ENCODE assay signal across 8 cellular contexts in genomic region chr19:6587093-6587820, GRCh38. TPM values are rescaled to one million over a fixed set of nuclear protein-coding genes. Genes with fewer than 3 reads are reported as not detected.
DNase-seq lines count a peak whose midpoint lies in the region; ATAC-seq and TF ChIP-seq lines count a peak whose summit lies in the region.

No MANE protein-coding gene starts in this region.

- no peak overlapping the region for H4K5ac ChIP-seq in IMR-90 (ENCODE audit: low read depth, low read length)

- H2BK120ac ChIP-seq in IMR-90 (ENCODE audit: low read depth, low read length): no peak overlapping the region

- no peak overlapping the region for H4K8ac ChIP-seq in IMR-90 (ENCODE audit: low read depth in 2 of 2, low read length in 2 of 2)

- H4K91ac ChIP-seq in IMR-90 (ENCODE audit: insufficient read depth, low read depth, low read length): no peak overlapping the region

- peaks cover 25% of the 10 kb centered on the region for H3K36me3 ChIP-seq in GM06990 (ENCODE audit: control insufficient read depth, insufficient read depth, low read length)
- no peaks in the 10 kb centered on the region for H3K36me3 ChIP-seq in IMR-90 (ENCODE audit: control insufficient read depth, insufficient read depth, low read length)

- TF ChIP-seq RAD21 in IMR-90 (IDR thresholded peaks at IDR 0.05; ENCODE audit: low read length): no peak

- peaks cover 36 to 66% (median 55%) of the 10 kb centered on the region in 5 donors for H3K27me3 Mint-ChIP-seq in naive thymus-derived CD8-positive, alpha-beta T cell

- H3K79me1 ChIP-seq in IMR-90 (ENCODE audit: low read depth in 1 of 2, low read length in 2 of 2): no peaks in the 10 kb centered on the region

- no peaks in the 10 kb centered on the region for H3K4me1 ChIP-seq in IMR-90 (ENCODE audit: control insufficient read depth, insufficient read depth, low read length)

- BruUV-seq in IMR-90 (replicated peaks; lab: Mats Ljungman, UMichigan): no TSS peak

- 1% methylated on average over 20 of the region's 27 CpGs; no CpG with 5 or more reads in 1 of the 2 experiments for WGBS in IMR-90 (ENCODE audit: extremely low coverage in 2 of 2, insufficient read length in 1 of 2), 2 experiments

- intact Hi-C loops in IMR-90 (cut with micrococcal nuclease): no loop called here

- no peaks in the 10 kb centered on the region for H3K9me1 ChIP-seq in IMR-90 (ENCODE audit: insufficient read depth, low read length)

- peak overlapping the region; percentile 45 for H3K4me2 ChIP-seq in IMR-90 (ENCODE audit: low read depth, low read length)

- H3K27ac Mint-ChIP-seq in naive thymus-derived CD8-positive, alpha-beta T cell: peak overlapping the region in 1 of 10 donors; percentile 72

- in situ Hi-C loops in IMR-90 (cut with MboI; ENCODE audit: low sequenced_read_pairs): no loop called here

- no peak for TF ChIP-seq POLR2A in IMR-90 (IDR thresholded peaks at IDR 0.05; ENCODE audit: low read depth, low read length)

- no peak for TF ChIP-seq CTCF in GM06990 (IDR thresholded peaks at IDR 0.05; ENCODE audit: insufficient read depth, low read length, poor library complexity, severe bottlenecking)
- TF ChIP-seq CTCF in IMR-90 (conservative IDR thresholded peaks at IDR 0.05; ENCODE audit: low read depth, low read length): no peak

- POLR2A ChIA-PET in IMR-90 (lab: Charles Lee; ENCODE audit: unreplicated experiment): no interaction called here
- POLR2A ChIA-PET in naive thymus-derived CD8-positive, alpha-beta T cell (lab: Charles Lee): interaction anchor here (0.5 to 1.1 kb wide), 2 partner anchors 35 to 1064 kb away, joined by 3 to 4 read pairs; no protein-coding TSS in a partner anchor

- H2AFZ ChIP-seq in IMR-90 (replicated peaks; ENCODE audit: low read length, poor library complexity): peak overlapping the region; percentile 18

- no peak overlapping the region for H2BK5ac ChIP-seq in IMR-90 (ENCODE audit: low read depth, low read length, poor library complexity, severe bottlenecking)

- no peak overlapping the region for H2BK20ac ChIP-seq in IMR-90 (ENCODE audit: low read depth, low read length)

- no peak overlapping the region for H2AK5ac ChIP-seq in IMR-90 (ENCODE audit: low read depth, low read length)

- peaks cover 34 to 53% (median 47%) of the 10 kb centered on the region in 4 donors for H3K4me1 Mint-ChIP-seq in naive thymus-derived CD8-positive, alpha-beta T cell

- CTCF ChIA-PET in IMR-90 (lab: Yijun Ruan, JAX): no interaction called here

- H4K20me1 ChIP-seq in IMR-90 (ENCODE audit: insufficient read depth, low read length): no peaks in the 10 kb centered on the region

- H3K4me3 Mint-ChIP-seq in naive thymus-derived CD8-positive, alpha-beta T cell: peak overlapping the region; percentile 16 to 88 (median 80)

- no peak for DNase-seq in GM06990 (ENCODE audit: extremely low read depth, insufficient read length)
- no peak for DNase-seq in IMR-90
- DNase-seq in astrocyte of the hippocampus (ENCODE audit: low read depth, low spot score): peak; percentile 21
- DNase-seq in naive thymus-derived CD8-positive, alpha-beta T cell: peak in 3 of 10 donors; percentile 9 to 12 (median 11)
- DNase-seq in NCI-H2227 (lab: John Stamatoyannopoulos, UW; ENCODE audit: unreplicated experiment): no peak
- no peak for DNase-seq in effector CD8-positive, alpha-beta T cell (lab: John Stamatoyannopoulos, UW)
- DNase-seq in DMS 273 (lab: John Stamatoyannopoulos, UW; ENCODE audit: unreplicated experiment): no peak

- H3K27me3 ChIP-seq in GM06990 (replicated peaks; ENCODE audit: control insufficient read depth, insufficient read depth, low read length) (no peaks in the 10 kb centered on the region), IMR-90 (ENCODE audit: control insufficient read depth, insufficient read depth, low read length) (peaks cover 23% of the 10 kb centered on the region)

- H3K23ac ChIP-seq in IMR-90 (ENCODE audit: low read depth, low read length): no peak overlapping the region

- dilution Hi-C loops in IMR-90 (cut with HindIII; ENCODE audit: low sequenced_read_pairs, unreplicated experiment): no loop called here

- no peaks in the 10 kb centered on the region for H3K9me3 ChIP-seq in IMR-90 (ENCODE audit: control insufficient read depth, insufficient read depth, low read length)

- no peak overlapping the region for H3K9ac ChIP-seq in IMR-90 (ENCODE audit: low read depth, low read length)

- H3K9me3 Mint-ChIP-seq in naive thymus-derived CD8-positive, alpha-beta T cell: no peaks in the 10 kb centered on the region

- H3K56ac ChIP-seq in IMR-90 (ENCODE audit: extremely low read depth, insufficient read depth, low read length): no peak overlapping the region

- no peak overlapping the region for H3K27ac ChIP-seq in IMR-90 (ENCODE audit: insufficient read depth, low read length)

- no peak overlapping the region for H2BK15ac ChIP-seq in IMR-90 (ENCODE audit: low read depth, low read length)

- no peak overlapping the region for H3K14ac ChIP-seq in IMR-90 (replicated peaks; ENCODE audit: low read depth, low read length)

- H3K18ac ChIP-seq in IMR-90 (ENCODE audit: low read depth, low read length): no peak overlapping the region

- peak overlapping the region; percentile 78 for H2AK9ac ChIP-seq in IMR-90 (replicated peaks; ENCODE audit: low read depth, low read length, poor library complexity)

- H3K4ac ChIP-seq in IMR-90 (ENCODE audit: low read depth, low read length): no peak overlapping the region

- H3K36me3 Mint-ChIP-seq in naive thymus-derived CD8-positive, alpha-beta T cell: peaks cover 0 to 5% (median 0%) of the 10 kb centered on the region in 3 donors

- H3K4me3 ChIP-seq in GM06990 (replicated peaks; ENCODE audit: low read depth, low read length) (peak overlapping the region; percentile 88), IMR-90 (ENCODE audit: insufficient read depth, low read depth, low read length) (no peak overlapping the region)

- peak; percentile 62 for ATAC-seq in IMR-90 (ENCODE audit: low read depth)
- ATAC-seq in naive thymus-derived CD8-positive, alpha-beta T cell: peak; percentile 39 to 46
- no peak for ATAC-seq in GM21423 (IDR thresholded peaks at IDR 0.05; ENCODE audit: unreplicated experiment)

TF ChIP-seq in IMR-90, 13 proteins besides CTCF, POLR2A, EP300 and RAD21:
- no peak for TF ChIP-seq NFE2L2 (IDR thresholded peaks at IDR 0.05; ENCODE audit: low read depth, low read length)
- TF ChIP-seq BHLHE40 (IDR thresholded peaks at IDR 0.05; ENCODE audit: low read depth, low read length): peak; percentile 35; the same call in 1 of the 2 replicates

RNA-seq across cellular contexts. Expression of gene CD70, which starts 3.7 kb away (rescaled TPM):
- total RNA-seq in IMR-90 (2012; rRNA removed): not detected in 2 replicates
- polyA plus RNA-seq in IMR-90 (2012; rRNA removed): not detected in 2 replicates
- not detected in 2 replicates for polyA plus RNA-seq in IMR-90 (2012; cell fraction: cytosol; rRNA removed)
- not detected in 2 replicates for polyA plus RNA-seq in IMR-90 (2012; cell fraction: nucleus; rRNA removed; ENCODE audit: low replicate concordance)
- not detected for total RNA-seq in naive thymus-derived CD8-positive, alpha-beta T cell
- under 1 TPM in 1 of 3 donors, not detected in 2; 0.90 TPM for polyA plus RNA-seq in naive thymus-derived CD8-positive, alpha-beta T cell

RNA-seq across cellular contexts. Expression of gene TNFSF9, which starts 56.4 kb away (rescaled TPM):
- total RNA-seq in IMR-90 (2012; rRNA removed): not detected in 2 replicates
- 0.10 and 0.11 TPM in 2 replicates for polyA plus RNA-seq in IMR-90 (2012; rRNA removed)
- 0.18 and 0.19 TPM in 2 replicates for polyA plus RNA-seq in IMR-90 (2012; cell fraction: cytosol; rRNA removed)
- polyA plus RNA-seq in IMR-90 (2012; cell fraction: nucleus; rRNA removed; ENCODE audit: low replicate concordance): 0.07 and 0.12 TPM in 2 replicates
- total RNA-seq in naive thymus-derived CD8-positive, alpha-beta T cell: 1 to 10 TPM in 1 of 2 experiments, under 1 TPM in 1; 0.30 to 1.0 TPM
- under 1 TPM in 2 of 3 donors, not detected in 1; 0.25 to 0.54 TPM for polyA plus RNA-seq in naive thymus-derived CD8-positive, alpha-beta T cell
